In the genomic region with DNA sequence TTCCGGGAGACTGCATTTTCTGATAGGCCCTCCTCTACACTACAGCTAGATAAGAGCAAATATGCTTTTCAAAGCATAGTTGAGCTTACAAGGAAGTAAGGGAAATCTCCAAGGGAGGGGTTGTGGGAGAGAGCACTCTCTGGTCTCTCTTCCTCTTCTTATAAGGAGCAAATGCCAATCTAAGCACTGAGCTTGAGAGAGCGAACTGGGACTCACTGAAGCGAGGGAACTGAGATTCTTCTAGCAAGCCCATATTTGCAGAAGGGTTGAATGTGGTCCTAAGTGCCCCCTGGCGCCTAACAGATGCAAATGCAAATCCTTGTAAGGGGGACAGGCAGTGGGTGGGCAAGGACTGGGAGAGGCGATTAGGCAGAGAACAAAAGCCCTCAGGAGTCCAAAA, we compare ENCODE assay signal across 8 cellular contexts.
DNase-seq lines count a peak whose midpoint lies in the region; ATAC-seq, FAIRE-seq and TF ChIP-seq lines count a peak whose summit lies in the region.

No MANE protein-coding gene starts in this region.

- peak; percentile 63 for TF ChIP-seq CTCF in AG04450 (IDR thresholded peaks at IDR 0.05; ENCODE audit: low read depth, low read length)
- peak; percentile 72 for TF ChIP-seq CTCF in PC-3 (conservative IDR thresholded peaks at IDR 0.05; ENCODE audit: low read depth, low read length)
- TF ChIP-seq CTCF in epithelial cell of esophagus (IDR thresholded peaks at IDR 0.05; ENCODE audit: insufficient read depth, low read depth, low read length, missing control alignments): peak; percentile 31
- peak; percentile 57 for TF ChIP-seq CTCF in osteoblast (IDR thresholded peaks at IDR 0.05; ENCODE audit: extremely low read depth, low read depth, low read length)

- FAIRE-seq in GM18507 (lab: Jason Lieb, UNC): peak; percentile 60

- intact Hi-C loops in PC-3 (cut with micrococcal nuclease): no loop called here

- no peaks in the 10 kb centered on the region for H3K36me3 Mint-ChIP-seq in stimulated activated effector memory CD8-positive, alpha-beta T cell treated with anti-CD3 and anti-CD28 coated beads, Interleukin-12 subunit alpha, Interleukin-12 subunit beta, amount 100 ng/mL, for 72 hours

- no peak overlapping the region for H3K27ac Mint-ChIP-seq in stimulated activated effector memory CD8-positive, alpha-beta T cell treated with anti-CD3 and anti-CD28 coated beads, Interleukin-12 subunit alpha, Interleukin-12 subunit beta, amount 100 ng/mL, for 72 hours

- H3K4me1 ChIP-seq in PC-3 (ENCODE audit: insufficient read depth, low read length) (no peaks in the 10 kb centered on the region), osteoblast (ENCODE audit: insufficient read depth, low read length) (no peaks in the 10 kb centered on the region)

- H3K4me2 ChIP-seq in PC-3 (ENCODE audit: low read length) (no peak overlapping the region), osteoblast (ENCODE audit: insufficient read depth, low read length) (no peak overlapping the region)

- no peaks in the 10 kb centered on the region for H3F3A ChIP-seq in PC-3 (ENCODE audit: low read length, unreplicated experiment)

- H3K27ac ChIP-seq in AG04450 (ENCODE audit: low read depth, low read length) (no peak overlapping the region), PC-3 (ENCODE audit: low read length) (no peak overlapping the region), osteoblast (ENCODE audit: low read depth, low read length) (no peak overlapping the region)

- no peaks in the 10 kb centered on the region for H3K9me3 Mint-ChIP-seq in stimulated activated effector memory CD8-positive, alpha-beta T cell treated with anti-CD3 and anti-CD28 coated beads, Interleukin-12 subunit alpha, Interleukin-12 subunit beta, amount 100 ng/mL, for 72 hours

- ATAC-seq in HG03025 (IDR thresholded peaks at IDR 0.05; ENCODE audit: low FRiP score, unreplicated experiment) (peak; percentile 79), PC-3 (no peak; the same call in 1 of the 2 replicates)
- no peak for ATAC-seq in stimulated activated effector memory CD8-positive, alpha-beta T cell treated with anti-CD3 and anti-CD28 coated beads, Interleukin-12 subunit alpha, Interleukin-12 subunit beta, amount 100 ng/mL, for 72 hours

- no peaks in the 10 kb centered on the region for H3K9me2 ChIP-seq in PC-3 (replicated peaks; ENCODE audit: low read length)

- H3K36me3 ChIP-seq in PC-3 (ENCODE audit: low read depth, low read length) (no peaks in the 10 kb centered on the region), osteoblast (ENCODE audit: insufficient read depth, low read length) (no peaks in the 10 kb centered on the region)

- DNase-seq in AG04450 (ENCODE audit: low read depth, low spot score) (peak; percentile 3), GM18507 (ENCODE audit: extremely low spot score, insufficient read length, low read depth) (no peak), PC-3 (peak; percentile 30), epithelial cell of esophagus (ENCODE audit: low read depth) (peak; percentile 27), osteoblast (ENCODE audit: insufficient read length, low spot score, missing footprints) (no peak)
- DNase-seq in stimulated activated effector memory CD8-positive, alpha-beta T cell treated with anti-CD3 and anti-CD28 coated beads, Interleukin-12 subunit alpha, Interleukin-12 subunit beta, amount 100 ng/mL, for 72 hours (ENCODE audit: low spot score in 2 of 2): no peak
- DNase-seq in stimulated activated CD4-positive, alpha-beta T cell treated with anti-CD3 and anti-CD28 coated beads, Interleukin-4, amount 100 ng/mL, for 24 hours: no peak

- no peaks in the 10 kb centered on the region for H3K27me3 ChIP-seq in AG04450 (ENCODE audit: control insufficient read depth, insufficient read depth, low read length)
- H3K27me3 ChIP-seq in PC-3 (ENCODE audit: low read length): no peaks in the 10 kb centered on the region
- H3K27me3 ChIP-seq in osteoblast (ENCODE audit: insufficient read depth, low read length): no peaks in the 10 kb centered on the region

- H4K20me1 ChIP-seq in PC-3 (ENCODE audit: low read length) (no peaks in the 10 kb centered on the region), osteoblast (ENCODE audit: insufficient read depth, low read length) (no peaks in the 10 kb centered on the region)

- no peak overlapping the region for H3K4me3 Mint-ChIP-seq in stimulated activated effector memory CD8-positive, alpha-beta T cell treated with anti-CD3 and anti-CD28 coated beads, Interleukin-12 subunit alpha, Interleukin-12 subunit beta, amount 100 ng/mL, for 72 hours

- no peak overlapping the region for H3K9ac ChIP-seq in PC-3 (ENCODE audit: low read length)

- H3K4me3 ChIP-seq in AG04450 (ENCODE audit: low read depth, low read length): no peak overlapping the region
- no peak overlapping the region for H3K4me3 ChIP-seq in PC-3 (ENCODE audit: low read length)
- H3K4me3 ChIP-seq in epithelial cell of esophagus (ENCODE audit: low read length): no peak overlapping the region
- no peak overlapping the region for H3K4me3 ChIP-seq in osteoblast (ENCODE audit: insufficient read depth, low read length)

- no peaks in the 10 kb centered on the region for H3K4me1 Mint-ChIP-seq in stimulated activated effector memory CD8-positive, alpha-beta T cell treated with anti-CD3 and anti-CD28 coated beads, Interleukin-12 subunit alpha, Interleukin-12 subunit beta, amount 100 ng/mL, for 72 hours

- BruUV-seq in PC-3 (replicated peaks; lab: Mats Ljungman, UMichigan): no TSS peak

- no peaks in the 10 kb centered on the region for H3K9me3 ChIP-seq in AG04450 (ENCODE audit: control insufficient read depth, insufficient read depth, low read length)
- H3K9me3 ChIP-seq in PC-3 (ENCODE audit: low read length): no peaks in the 10 kb centered on the region
- H3K9me3 ChIP-seq in osteoblast (ENCODE audit: low read depth, low read length): no peaks in the 10 kb centered on the region

- POLR2A ChIA-PET in AG04450 (lab: Yijun Ruan, JAX): no interaction called here
- POLR2A ChIA-PET in PC-3 (lab: Charles Lee; ENCODE audit: unreplicated experiment): no interaction called here

- H2AFZ ChIP-seq in PC-3 (ENCODE audit: low read length) (no peak overlapping the region), osteoblast (ENCODE audit: low read length) (peak overlapping the region; percentile 14)

- CTCF ChIA-PET in AG04450 (lab: Charles Lee) (interaction anchor here (0.5 to 1.9 kb wide), 8 partner anchors 9 to 1472 kb away, joined by 3 to 7 read pairs (median 3); partner anchors contain the start of gene ARHGEF3), PC-3 (lab: Charles Lee) (no interaction called here)

- H3K79me2 ChIP-seq in PC-3 (ENCODE audit: low read length) (no peaks in the 10 kb centered on the region), osteoblast (ENCODE audit: insufficient read depth, low read length) (no peaks in the 10 kb centered on the region)

Comparison
In these comparisons a context has a peak if more than half of its experiments do, and no peak if none do; other contexts are left out.
1. DNase-seq: peak in AG04450 (single experiment), PC-3 (single experiment) and epithelial cell of esophagus (single experiment); none in GM18507 (single experiment), osteoblast (single experiment), stimulated activated effector memory CD8-positive, alpha-beta T cell treated with anti-CD3 and anti-CD28 coated beads, Interleukin-12 subunit alpha, Interleukin-12 subunit beta, amount 100 ng/mL, for 72 hours (0 of 2) and stimulated activated CD4-positive, alpha-beta T cell treated with anti-CD3 and anti-CD28 coated beads, Interleukin-4, amount 100 ng/mL, for 24 hours (single experiment).
2. Peak in every context shown above with its lines, with median percentiles within 50 percentile points of each other: CTCF ChIP-seq.